21 cellular contexts compared by ENCODE assay signal in the genomic region with DNA sequence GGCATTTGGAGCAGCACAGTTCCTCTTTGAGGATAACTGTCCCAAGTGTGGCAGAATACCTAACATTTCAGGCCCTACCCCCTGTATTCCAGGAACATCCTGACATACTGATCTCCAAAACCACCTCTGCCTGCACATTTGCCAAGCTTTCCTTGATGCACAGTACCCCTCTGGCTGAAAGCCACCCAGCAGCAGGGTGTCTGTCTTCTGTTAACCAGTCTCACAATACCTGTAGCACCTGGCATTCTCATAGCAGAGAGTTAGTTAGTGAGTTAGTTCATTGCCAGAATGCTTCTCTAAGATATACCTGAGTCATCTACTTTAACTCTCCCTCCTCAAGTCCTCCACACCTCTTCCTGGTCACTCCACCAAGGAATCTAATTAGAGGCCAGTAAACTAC. TPM values are rescaled to one million over a fixed set of nuclear protein-coding genes. Genes with fewer than 3 reads are reported as not detected.
DNase-seq lines count a peak whose midpoint lies in the region; ATAC-seq lines count a peak whose summit lies in the region.
"Had no signal": no experiment of that assay in that cellular context is flagged by ENCODE, and none has a peak within 500 bp of the region (broad histone marks: within the 10 kb centered on the region; RNA-seq: fewer than 3 reads in every experiment).

No MANE protein-coding gene starts in this region.

- H2BK120ac ChIP-seq in trophoblast cell (ENCODE audit: insufficient read depth, low read length, poor library complexity) = no peak overlapping the region

- H2AFZ ChIP-seq in trophoblast cell (ENCODE audit: insufficient read depth, low read length, poor library complexity) = no peak overlapping the region
- H2AFZ ChIP-seq: GM23338 had no signal

- H2BK5ac ChIP-seq in trophoblast cell (ENCODE audit: low read depth, low read length, poor library complexity) = no peak overlapping the region

- H3K27me3 ChIP-seq in trophoblast cell (ENCODE audit: insufficient read depth, low read length) = no peaks in the 10 kb centered on the region
- H3K27me3 ChIP-seq: breast epithelium, neutrophil had no signal

- no peak overlapping the region for H3K27ac ChIP-seq in trophoblast cell (ENCODE audit: low read depth, low read length)
- H3K27ac ChIP-seq: neutrophil, VCaP had no signal

- H3K4me2 ChIP-seq in trophoblast cell (ENCODE audit: low read length) = no peak overlapping the region
- H3K4me2 ChIP-seq: GM23338 had no signal

- H3K23ac ChIP-seq in trophoblast cell (ENCODE audit: low read length) = no peak overlapping the region

- H2AK5ac ChIP-seq in trophoblast cell (ENCODE audit: low read length) = no peak overlapping the region

- no peak overlapping the region for H3K9ac ChIP-seq in trophoblast cell (ENCODE audit: low read length)

- H3K18ac ChIP-seq in trophoblast cell (ENCODE audit: low read length) = no peak overlapping the region

- no peaks in the 10 kb centered on the region for H3K36me3 ChIP-seq in trophoblast cell (ENCODE audit: control insufficient read depth in 1 of 2, insufficient read depth in 2 of 2, low read length in 2 of 2)
- H3K36me3 ChIP-seq: breast epithelium, neutrophil had no signal

- peak overlapping the region; percentile 58 for H3K4me3 Mint-ChIP-seq in activated CD4-positive, alpha-beta T cell treated with anti-CD3 and anti-CD28 coated beads, Interleukin-2, amount 10 ng/mL, durations not matched to agents 7 days and 5 days
- H3K4me3 Mint-ChIP-seq: GM23338; stimulated activated naive B cell treated with anti-CD40 and anti-IgM and Interleukin-4, amounts not matched to agents 10 μg/mL and 1 μg/mL and 100 μg/mL, for 72 hours; type B pancreatic cell had no signal

- H4K91ac ChIP-seq in trophoblast cell (ENCODE audit: low read depth, low read length) = no peak overlapping the region

- no peaks in the 10 kb centered on the region for H3K9me3 ChIP-seq in trophoblast cell (ENCODE audit: insufficient read depth, low read depth, low read length)
- H3K9me3 ChIP-seq: breast epithelium, neutrophil had no signal

- H4K8ac ChIP-seq in trophoblast cell (ENCODE audit: low read depth, low read length) = no peak overlapping the region

- H2BK12ac ChIP-seq in trophoblast cell (ENCODE audit: low read length) = no peak overlapping the region

- H3K4me1 Mint-ChIP-seq in activated CD4-positive, alpha-beta T cell treated with anti-CD3 and anti-CD28 coated beads, Interleukin-2, amount 10 ng/mL, durations not matched to agents 7 days and 5 days = peaks cover 69% of the 10 kb centered on the region
- H3K4me1 Mint-ChIP-seq: GM23338; stimulated activated naive B cell treated with anti-CD40 and anti-IgM and Interleukin-4, amounts not matched to agents 10 μg/mL and 1 μg/mL and 100 μg/mL, for 72 hours had no signal

- H3K79me1 ChIP-seq in trophoblast cell (ENCODE audit: low read length) = no peaks in the 10 kb centered on the region

- H4K12ac ChIP-seq in trophoblast cell (ENCODE audit: low read depth, low read length) = no peak overlapping the region

- no peak overlapping the region for H3K4ac ChIP-seq in trophoblast cell (ENCODE audit: low read depth, low read length)

- CTCF ChIA-PET in activated CD4-positive, alpha-beta T cell treated with anti-CD3 and anti-CD28 coated beads, Interleukin-2, amount 10 ng/mL, durations not matched to agents 7 days and 5 days (lab: Charles Lee) = interaction anchor here (1.0 to 3.4 kb wide), 5 partner anchors 11 to 23 kb away, joined by 3 to 12 read pairs (median 5); no protein-coding TSS in a partner anchor

- no peaks in the 10 kb centered on the region for H3K27me3 Mint-ChIP-seq in activated CD4-positive, alpha-beta T cell treated with anti-CD3 and anti-CD28 coated beads, Interleukin-2, amount 10 ng/mL, durations not matched to agents 7 days and 5 days
- H3K27me3 Mint-ChIP-seq: stimulated activated naive B cell treated with anti-CD40 and anti-IgM and Interleukin-4, amounts not matched to agents 10 μg/mL and 1 μg/mL and 100 μg/mL, for 72 hours; type B pancreatic cell had no signal

- no peak overlapping the region for H3K14ac ChIP-seq in trophoblast cell (ENCODE audit: low read length)

- peak; percentile 21 to 65 for ATAC-seq in activated naive CD4-positive, alpha-beta T cell treated with anti-CD3 and anti-CD28 coated beads, Interleukin-2, amount 50 U/mL, for 72 hours
- no peak for ATAC-seq in HG03460 (IDR thresholded peaks at IDR 0.05; ENCODE audit: unreplicated experiment)
- ATAC-seq in HG02571 (IDR thresholded peaks at IDR 0.05; ENCODE audit: unreplicated experiment) = no peak
- no peak for ATAC-seq in HG03139 (IDR thresholded peaks at IDR 0.05; ENCODE audit: unreplicated experiment)
- ATAC-seq: GM23338; stimulated activated naive B cell treated with anti-CD40 and anti-IgM and Interleukin-4, amounts not matched to agents 10 μg/mL and 1 μg/mL and 100 μg/mL, for 72 hours had no signal

- H3K4me1 ChIP-seq in trophoblast cell (ENCODE audit: control insufficient read depth in 1 of 2, insufficient read depth in 2 of 2, low read length in 2 of 2) = no peaks in the 10 kb centered on the region
- H3K4me1 ChIP-seq: breast epithelium had no signal

- no peaks in the 10 kb centered on the region for H3K79me2 ChIP-seq in trophoblast cell (ENCODE audit: control insufficient read depth, insufficient read depth, low read length, poor library complexity)

- peaks cover 14% of the 10 kb centered on the region for H3K36me3 Mint-ChIP-seq in activated CD4-positive, alpha-beta T cell treated with anti-CD3 and anti-CD28 coated beads, Interleukin-2, amount 10 ng/mL, durations not matched to agents 7 days and 5 days (ENCODE audit: low read depth)
- H3K36me3 Mint-ChIP-seq in activated naive CD4-positive, alpha-beta T cell treated with anti-CD3 and anti-CD28 coated beads, Interleukin-2, amount 50 U/mL, for 72 hours = peaks cover 0 to 20% of the 10 kb centered on the region in 2 donors
- H3K36me3 Mint-ChIP-seq: stimulated activated naive B cell treated with anti-CD40 and anti-IgM and Interleukin-4, amounts not matched to agents 10 μg/mL and 1 μg/mL and 100 μg/mL, for 72 hours; type B pancreatic cell had no signal

- DNase-seq in activated CD4-positive, alpha-beta T cell treated with anti-CD3 and anti-CD28 coated beads, Interleukin-2, amount 10 ng/mL, durations not matched to agents 7 days and 5 days = no peak
- no peak for DNase-seq in activated CD4-positive, alpha-beta T cell treated with anti-CD3 and anti-CD28 coated beads for 1 hour
- DNase-seq in M059J (ENCODE audit: low read depth) (peak; percentile 31), trophoblast cell (peak; percentile 73 to 86)
- DNase-seq in activated naive CD4-positive, alpha-beta T cell treated with anti-CD3 and anti-CD28 coated beads, Interleukin-2, amount 50 U/mL, for 72 hours (ENCODE audit: low spot score in 2 of 2) = no peak
- DNase-seq: C1 segment of cervical spinal cord; dermis blood vessel endothelial cell; DMS53; NCI-H1694; Right ventricle myocardium superior; stimulated activated CD4-positive, alpha-beta T cell treated with anti-CD3 and anti-CD28 coated beads, Interleukin-15, amount 100 ng/mL, for 24 hours; stimulated activated naive B cell treated with anti-CD40 and anti-IgM and Interleukin-4, amounts not matched to agents 10 μg/mL and 1 μg/mL and 100 μg/mL, for 72 hours had no signal

- POLR2A ChIA-PET in activated CD4-positive, alpha-beta T cell treated with anti-CD3 and anti-CD28 coated beads, Interleukin-2, amount 10 ng/mL, durations not matched to agents 7 days and 5 days (lab: Charles Lee) = interaction anchor here (1.0 to 1.5 kb wide), 2 partner anchors 16 to 45 kb away, joined by 3 to 4 read pairs; no protein-coding TSS in a partner anchor

- H3K4me3 ChIP-seq in trophoblast cell (ENCODE audit: low read depth, low read length) = no peak overlapping the region
- H3K4me3 ChIP-seq: breast epithelium, GM23338 had no signal

- no peaks in the 10 kb centered on the region for H3K9me3 Mint-ChIP-seq in activated CD4-positive, alpha-beta T cell treated with anti-CD3 and anti-CD28 coated beads, Interleukin-2, amount 10 ng/mL, durations not matched to agents 7 days and 5 days
- peaks cover 0 to 7% of the 10 kb centered on the region in 2 donors for H3K9me3 Mint-ChIP-seq in activated naive CD4-positive, alpha-beta T cell treated with anti-CD3 and anti-CD28 coated beads, Interleukin-2, amount 50 U/mL, for 72 hours
- H3K9me3 Mint-ChIP-seq: GM23338; stimulated activated naive B cell treated with anti-CD40 and anti-IgM and Interleukin-4, amounts not matched to agents 10 μg/mL and 1 μg/mL and 100 μg/mL, for 72 hours; type B pancreatic cell had no signal

- H3K27ac Mint-ChIP-seq in activated CD4-positive, alpha-beta T cell treated with anti-CD3 and anti-CD28 coated beads, Interleukin-2, amount 10 ng/mL, durations not matched to agents 7 days and 5 days = peak overlapping the region; percentile 93
- peak overlapping the region; percentile 94 to 100 for H3K27ac Mint-ChIP-seq in activated naive CD4-positive, alpha-beta T cell treated with anti-CD3 and anti-CD28 coated beads, Interleukin-2, amount 50 U/mL, for 72 hours
- H3K27ac Mint-ChIP-seq: GM23338; stimulated activated naive B cell treated with anti-CD40 and anti-IgM and Interleukin-4, amounts not matched to agents 10 μg/mL and 1 μg/mL and 100 μg/mL, for 72 hours; type B pancreatic cell had no signal

RNA-seq across cellular contexts. Expression of gene IL7R, which starts 46.1 kb away (rescaled TPM):
- 100 to 1,000 TPM; 451 to 533 TPM for total RNA-seq in activated CD4-positive, alpha-beta T cell treated with anti-CD3 and anti-CD28 coated beads, Interleukin-2, amount 10 ng/mL, durations not matched to agents 7 days and 5 days
- total RNA-seq in M059J (2014; rRNA removed; shearing (Covaris generic)) = 20.4 and 30.7 TPM in 2 replicates
- total RNA-seq in activated naive CD4-positive, alpha-beta T cell treated with anti-CD3 and anti-CD28 coated beads, Interleukin-2, amount 50 U/mL, for 72 hours = 100 to 1,000 TPM; 309 to 314 TPM
- polyA plus RNA-seq in trophoblast cell (2013) = 0.64 TPM in 2 replicates
- total RNA-seq: GM23338, NCI-H460 had no signal
- polyA plus RNA-seq: GM23338 had no signal

Comparison
In these comparisons a context has a peak if more than half of its experiments do, and no peak if none do; other contexts are left out.
1. DNase-seq: peak in M059J (single experiment) and trophoblast cell (2 of 2); none in activated CD4-positive, alpha-beta T cell treated with anti-CD3 and anti-CD28 coated beads, Interleukin-2, amount 10 ng/mL, durations not matched to agents 7 days and 5 days (single experiment), activated CD4-positive, alpha-beta T cell treated with anti-CD3 and anti-CD28 coated beads for 1 hour (single experiment) and activated naive CD4-positive, alpha-beta T cell treated with anti-CD3 and anti-CD28 coated beads, Interleukin-2, amount 50 U/mL, for 72 hours (0 of 2).
2. ATAC-seq: peak in activated naive CD4-positive, alpha-beta T cell treated with anti-CD3 and anti-CD28 coated beads, Interleukin-2, amount 50 U/mL, for 72 hours (2 of 2); none in HG03460 (single experiment), HG02571 (single experiment) and HG03139 (single experiment).